Comparison of ENCODE assay signal across 9 cellular contexts in genomic region chr22:21624880-21625791, GRCh38. TPM values are rescaled to one million over a fixed set of nuclear protein-coding genes. Genes with fewer than 3 reads are reported as not detected.
DNase-seq lines count a peak whose midpoint lies in the region; ATAC-seq, FAIRE-seq and TF ChIP-seq lines count a peak whose summit lies in the region.
"Had no signal": no experiment of that assay in that cellular context is flagged by ENCODE, and none has a peak within 500 bp of the region (broad histone marks: within the 10 kb centered on the region; RNA-seq: fewer than 3 reads in every experiment).

No MANE protein-coding gene starts in this region.

- no peak overlapping the region for H2BK5ac ChIP-seq in mesenchymal stem cell (ENCODE audit: low read depth, low read length, poor library complexity, severe bottlenecking)

- H3K18ac ChIP-seq in mesenchymal stem cell (ENCODE audit: low read depth in 1 of 2, low read length in 2 of 2): no peak overlapping the region

- WGBS in mesenchymal stem cell: 95% methylated on average over 12 of the region's 12 CpGs
- WGBS in upper lobe of left lung, 2 donors: 81 to 83% methylated on average over 8 to 12 of the region's 12 CpGs

- peaks cover 18% of the 10 kb centered on the region for H3K36me3 Mint-ChIP-seq in T-cell

- H3K4me3 ChIP-seq in mesenchymal stem cell (ENCODE audit: insufficient read depth in 1 of 2, low read depth in 1 of 2, low read length in 2 of 2): no peak overlapping the region
- no peak overlapping the region for H3K4me3 ChIP-seq in upper lobe of left lung

- ATAC-seq in T-cell (replicated peaks in 1 of 4) (no peak), upper lobe of left lung (ENCODE audit: low FRiP score in 2 of 2) (no peak)

- no peak overlapping the region for H3K4me3 Mint-ChIP-seq in T-cell

- peak overlapping the region; percentile 60 for H3K27ac ChIP-seq in C4-2B
- H3K27ac ChIP-seq in mesenchymal stem cell (ENCODE audit: low read length, poor library complexity, severe bottlenecking): no peak overlapping the region
- H3K27ac ChIP-seq in upper lobe of left lung: no peak overlapping the region

- peak overlapping the region; percentile 56 to 92 for H3K27ac Mint-ChIP-seq in T-cell

- no peak overlapping the region for H3K4me2 ChIP-seq in mesenchymal stem cell (ENCODE audit: low read length, poor library complexity, severe bottlenecking)

- no peaks in the 10 kb centered on the region for H3K9me3 Mint-ChIP-seq in T-cell

- H2AFZ ChIP-seq in mesenchymal stem cell (ENCODE audit: low read depth, low read length): no peak overlapping the region

- TF ChIP-seq EP300 in upper lobe of left lung (IDR thresholded peaks at IDR 0.05): no peak

- no peak overlapping the region for H3K23ac ChIP-seq in mesenchymal stem cell (ENCODE audit: low read length in 2 of 2)

- no peak overlapping the region for H2BK120ac ChIP-seq in mesenchymal stem cell (ENCODE audit: low read depth, low read length)

- no peaks in the 10 kb centered on the region for H3K9me3 ChIP-seq in mesenchymal stem cell (ENCODE audit: control insufficient read depth, low read length)
- no peaks in the 10 kb centered on the region for H3K9me3 ChIP-seq in upper lobe of left lung

- no peak overlapping the region for H3K4ac ChIP-seq in mesenchymal stem cell (ENCODE audit: low read depth in 1 of 2, low read length in 2 of 2)

- no peaks in the 10 kb centered on the region for H3K27me3 Mint-ChIP-seq in T-cell

- POLR2A ChIA-PET in T-cell (lab: Charles Lee): no interaction called here

- H2BK12ac ChIP-seq in mesenchymal stem cell (ENCODE audit: low read length in 2 of 2): no peak overlapping the region

- TF ChIP-seq CTCF in C4-2B (conservative IDR thresholded peaks at IDR 0.05) (no peak), upper lobe of left lung (IDR thresholded peaks at IDR 0.05) (no peak)

- FAIRE-seq in GM12891 (lab: Jason Lieb, UNC): no peak

- H3K14ac ChIP-seq in mesenchymal stem cell (ENCODE audit: low read length in 2 of 2): no peak overlapping the region

- peaks cover 40 to 54% (median 48%) of the 10 kb centered on the region in 3 donors for H3K4me1 Mint-ChIP-seq in T-cell

- no peak overlapping the region for H4K91ac ChIP-seq in mesenchymal stem cell (ENCODE audit: low read length)

- H4K8ac ChIP-seq in mesenchymal stem cell (ENCODE audit: low read length): peak overlapping the region; percentile 27

- H3K4me1 ChIP-seq in mesenchymal stem cell (ENCODE audit: control insufficient read depth, insufficient read depth, low read depth, low read length): peaks cover 31% of the 10 kb centered on the region
- H3K4me1 ChIP-seq in upper lobe of left lung: peaks cover 14 to 60% (median 24%) of the 10 kb centered on the region in 4 donors

- peaks cover 30 to 71% of the 10 kb centered on the region in 2 experiments for H3K36me3 ChIP-seq in mesenchymal stem cell (ENCODE audit: control insufficient read depth in 1 of 2, insufficient read depth in 2 of 2, low read depth in 1 of 2, low read length in 2 of 2)
- peaks cover 0 to 21% (median 10%) of the 10 kb centered on the region in 4 donors for H3K36me3 ChIP-seq in upper lobe of left lung

- DNase-seq in GM12891 (ENCODE audit: insufficient read length, low spot score) (no peak), T-cell (no peak), mesenchymal stem cell (no peak), upper lobe of left lung (no peak), NCI-H1048 (lab: John Stamatoyannopoulos, UW) (no peak), HK-2 (ENCODE audit: unreplicated experiment) (no peak), NCI-H446 treated with DMSO at 0.1 percent for 48 hours (lab: John Stamatoyannopoulos, UW) (no peak)
- DNase-seq: SHP77 treated with DMSO at 0.1 percent for 48 hours had no signal

- TF ChIP-seq POLR2A in GM12891 (IDR thresholded peaks at IDR 0.05; ENCODE audit: low read depth, low read length) (peak; percentile 65), upper lobe of left lung (IDR thresholded peaks at IDR 0.05) (no peak)

- H3K27me3 ChIP-seq in mesenchymal stem cell (ENCODE audit: control insufficient read depth in 1 of 2, insufficient read depth in 1 of 2, low read length in 2 of 2) (no peaks in the 10 kb centered on the region), upper lobe of left lung (no peaks in the 10 kb centered on the region)

- CTCF ChIA-PET in T-cell (lab: Charles Lee): interaction anchor here in 1 of 2 donors (1.1 kb wide), 1 partner anchor 22 kb away, joined by 3 read pairs; no protein-coding TSS in a partner anchor

- H3K79me1 ChIP-seq in mesenchymal stem cell (replicated peaks; ENCODE audit: low read length, poor library complexity, severe bottlenecking): peaks cover 40% of the 10 kb centered on the region

- no peak overlapping the region for H2AK5ac ChIP-seq in mesenchymal stem cell (ENCODE audit: low read length, severe bottlenecking)

- no peak overlapping the region for H2BK15ac ChIP-seq in mesenchymal stem cell (ENCODE audit: low read depth, poor library complexity, severe bottlenecking)

- no peak overlapping the region for H3K9ac ChIP-seq in mesenchymal stem cell (ENCODE audit: low read length)

TF ChIP-seq in GM12891, 5 proteins besides CTCF, POLR2A, EP300 and RAD21:
- TF ChIP-seq PAX5 (IDR thresholded peaks at IDR 0.05; ENCODE audit: insufficient read depth, low read length, severe bottlenecking) (no peak), SPI1 (IDR thresholded peaks at IDR 0.05; ENCODE audit: low read depth, low read length) (no peak), POU2F2 (IDR thresholded peaks at IDR 0.05; ENCODE audit: low read depth, low read length) (peak; percentile 39; the same call in 1 of the 2 replicates), TAF1 (IDR thresholded peaks at IDR 0.05; ENCODE audit: low read depth, low read length) (no peak), POLR2AphosphoS5 (IDR thresholded peaks at IDR 0.05; ENCODE audit: low read depth, low read length) (peak; percentile 47; the same call in 1 of the 2 replicates)

RNA-seq across cellular contexts. Expression of gene YDJC, which starts 4.7 kb away (rescaled TPM):
- 24.5 TPM for polyA plus RNA-seq in GM12891 (2012; ENCODE audit: low read depth, missing spikeins)
- 10 to 100 TPM; 28.3 to 69.2 (median 62.2) TPM for total RNA-seq in T-cell
- polyA plus RNA-seq in mesenchymal stem cell (2013, experiment 1 of 2): 13.7 TPM
- 13.9 TPM for polyA plus RNA-seq in mesenchymal stem cell (2013, experiment 2 of 2)
- total RNA-seq in upper lobe of left lung: 10 to 100 TPM; 22.2 to 47.4 (median 28.3) TPM

RNA-seq across cellular contexts. Expression of gene CCDC116, which starts 7.4 kb away (rescaled TPM):
- 0.05 TPM for polyA plus RNA-seq in GM12891 (2012; ENCODE audit: low read depth, missing spikeins)
- under 1 TPM in 4 of 5 donors, not detected in 1; 0.16 to 0.79 (median 0.66) TPM for total RNA-seq in T-cell
- 0.18 TPM for polyA plus RNA-seq in mesenchymal stem cell (2013, experiment 1 of 2)
- 0.11 TPM for polyA plus RNA-seq in mesenchymal stem cell (2013, experiment 2 of 2)
- total RNA-seq in upper lobe of left lung: 1 to 10 TPM in 2 of 6 donors, under 1 TPM in 2, not detected in 2; 0.26 to 4.2 (median 0.97) TPM

RNA-seq across cellular contexts. Expression of gene SDF2L1, which starts 17.0 kb away (rescaled TPM):
- 40.5 TPM for polyA plus RNA-seq in GM12891 (2012; ENCODE audit: low read depth, missing spikeins)
- 10 to 100 TPM; 22.1 to 55.4 (median 50.2) TPM for total RNA-seq in T-cell
- 27.4 TPM for polyA plus RNA-seq in mesenchymal stem cell (2013, experiment 1 of 2)
- 27.8 TPM for polyA plus RNA-seq in mesenchymal stem cell (2013, experiment 2 of 2)
- 10 to 100 TPM in 5 of 6 donors, 1 to 10 TPM in 1; 3.1 to 73.1 (median 38.9) TPM for total RNA-seq in upper lobe of left lung

RNA-seq across cellular contexts. Expression of gene PPIL2, which starts 40.7 kb away (rescaled TPM):
- polyA plus RNA-seq in GM12891 (2012; ENCODE audit: low read depth, missing spikeins): 21.9 TPM
- 10 to 100 TPM; 72.0 to 82.5 (median 79.4) TPM for total RNA-seq in T-cell
- polyA plus RNA-seq in mesenchymal stem cell (2013, experiment 1 of 2): 30.8 TPM
- 29.5 TPM for polyA plus RNA-seq in mesenchymal stem cell (2013, experiment 2 of 2)
- total RNA-seq in upper lobe of left lung: 100 to 1,000 TPM in 1 of 6 donors, 10 to 100 TPM in 5; 40.4 to 107 (median 48.4) TPM

RNA-seq across cellular contexts. Expression of gene UBE2L3, which starts 57.6 kb away (rescaled TPM):
- 55.3 TPM for polyA plus RNA-seq in GM12891 (2012; ENCODE audit: low read depth, missing spikeins)
- total RNA-seq in T-cell (10 to 100 TPM; 28.4 to 38.7 (median 34.3) TPM), upper lobe of left lung (10 to 100 TPM; 24.1 to 45.8 (median 39.2) TPM)
- 121 TPM for polyA plus RNA-seq in mesenchymal stem cell (2013, experiment 1 of 2)
- polyA plus RNA-seq in mesenchymal stem cell (2013, experiment 2 of 2): 121 TPM
